11 cellular contexts compared by ENCODE assay signal in the genomic region with DNA sequence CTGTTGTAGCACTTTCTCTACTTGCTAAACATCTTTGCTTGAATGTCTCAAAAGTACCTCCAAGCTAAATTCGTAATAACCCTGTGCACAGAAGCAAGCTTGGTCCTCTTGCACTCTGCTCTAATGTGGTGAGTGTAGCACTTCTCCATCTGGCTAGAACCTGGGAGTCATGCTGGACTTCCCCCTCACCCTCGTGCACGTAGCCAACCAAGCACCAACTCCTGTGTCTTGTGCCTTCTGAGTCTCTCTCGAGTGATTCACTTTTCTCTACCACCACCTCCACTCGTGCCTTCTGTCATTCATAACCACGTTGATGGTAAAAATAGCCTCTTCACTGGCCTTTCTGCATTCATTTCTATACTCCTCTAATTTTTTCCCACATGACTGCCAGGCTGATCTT.
DNase-seq lines count a peak whose midpoint lies in the region; ATAC-seq, FAIRE-seq and TF ChIP-seq lines count a peak whose summit lies in the region.
"Had no signal": no experiment of that assay in that cellular context is flagged by ENCODE, and none has a peak within 500 bp of the region (broad histone marks: within the 10 kb centered on the region; RNA-seq: fewer than 3 reads in every experiment).

No MANE protein-coding gene starts in this region.

- H3K4me3 ChIP-seq in HL-60 (replicated peaks; ENCODE audit: insufficient read depth, low read length): no peak overlapping the region

- ATAC-seq in GM21576 (IDR thresholded peaks at IDR 0.05; ENCODE audit: unreplicated experiment): peak; percentile 95
- ATAC-seq: T-cell had no signal

- no peak for TF ChIP-seq CTCF in HL-60 (IDR thresholded peaks at IDR 0.05; ENCODE audit: insufficient read depth, low read length)

- peak; percentile 76 for FAIRE-seq in GM12892 (lab: Jason Lieb, UNC)

- DNase-seq in GM12892 (ENCODE audit: insufficient read length) (no peak), HL-60 (ENCODE audit: low read depth in 1 of 2, low spot score in 1 of 2) (peak; percentile 42 to 63), glomerular visceral epithelial cell (ENCODE audit: extremely low spot score) (peak; percentile 64), AG08396 (ENCODE audit: low spot score) (no peak), Ammon's horn (ENCODE audit: low spot score) (no peak), cortex of kidney (lab: John Stamatoyannopoulos, UW) (no peak)
- no peak for DNase-seq in stimulated activated CD4-positive, alpha-beta T cell treated with anti-CD3 and anti-CD28 coated beads, Interleukin-4, amount 100 ng/mL, for 24 hours
- DNase-seq: NCI-H1694 treated with DMSO at 0.1 percent for 48 hours; stimulated activated CD4-positive, alpha-beta T cell treated with anti-CD3 and anti-CD28 coated beads, Interleukin-2, amount 100 ng/mL, for 24 hours; T-cell had no signal

- no peaks in the 10 kb centered on the region for H3K27me3 ChIP-seq in HL-60 (ENCODE audit: insufficient read depth, poor library complexity, severe bottlenecking)

- no peak overlapping the region for H3K27ac ChIP-seq in HL-60 (replicated peaks)

- TF ChIP-seq POLR2A in GM12892 (IDR thresholded peaks at IDR 0.05; ENCODE audit: low read depth, low read length): no peak

Comparison
In these comparisons a context has a peak if more than half of its experiments do, and no peak if none do; other contexts are left out.
1. DNase-seq: peak in HL-60 (2 of 2) and glomerular visceral epithelial cell (single experiment); none in GM12892 (single experiment), AG08396 (single experiment), Ammon's horn (single experiment), stimulated activated CD4-positive, alpha-beta T cell treated with anti-CD3 and anti-CD28 coated beads, Interleukin-4, amount 100 ng/mL, for 24 hours (single experiment) and cortex of kidney (single experiment).